33 cellular contexts compared by ENCODE assay signal in genomic region chr6:100458841-100459154, GRCh38. TPM values are rescaled to one million over a fixed set of nuclear protein-coding genes. Genes with fewer than 3 reads are reported as not detected.
DNase-seq lines count a peak whose midpoint lies in the region; ATAC-seq and TF ChIP-seq lines count a peak whose summit lies in the region.
"Had no signal": no experiment of that assay in that cellular context is flagged by ENCODE, and none has a peak within 500 bp of the region (broad histone marks: within the 10 kb centered on the region; RNA-seq: fewer than 3 reads in every experiment).

No MANE protein-coding gene starts in this region.

- H3K79me2 ChIP-seq in neural progenitor cell (ENCODE audit: low read depth): no peaks in the 10 kb centered on the region
- H3K79me2 ChIP-seq: parathyroid adenoma had no signal

- peaks cover 31% of the 10 kb centered on the region for H3K27me3 Mint-ChIP-seq in activated naive CD4-positive, alpha-beta T cell treated with anti-CD3 and anti-CD28 coated beads, Interleukin-2, amount 10 ng/mL, durations not matched to agents 7 days and 5 days
- H3K27me3 Mint-ChIP-seq in neural progenitor cell (ENCODE audit: insufficient read depth, low read depth): peaks cover 91% of the 10 kb centered on the region

- ATAC-seq in HG03571 (IDR thresholded peaks at IDR 0.05; ENCODE audit: unreplicated experiment): no peak
- ATAC-seq: activated CD4-positive, alpha-beta T cell treated with anti-CD3 and anti-CD28 coated beads for 36 hours; HepG2; left lung; naive thymus-derived CD4-positive, alpha-beta T cell; sciatic nerve had no signal

- H3K4me3 ChIP-seq in foreskin fibroblast (ENCODE audit: low read depth in 1 of 2, low read length in 2 of 2): peak overlapping the region; percentile 71 to 96
- H3K4me3 ChIP-seq in neural progenitor cell: no peak overlapping the region
- H3K4me3 ChIP-seq: cardiac muscle cell, left lung, transverse colon had no signal

- H3K4me3 Mint-ChIP-seq in activated naive CD4-positive, alpha-beta T cell treated with anti-CD3 and anti-CD28 coated beads, Interleukin-2, amount 10 ng/mL, durations not matched to agents 7 days and 5 days: peak overlapping the region; percentile 33
- H3K4me3 Mint-ChIP-seq in neural progenitor cell: no peak overlapping the region
- H3K4me3 Mint-ChIP-seq: activated CD4-positive, alpha-beta T cell treated with anti-CD3 and anti-CD28 coated beads for 36 hours; activated naive CD4-positive, alpha-beta T cell treated with anti-CD3 and anti-CD28 coated beads, Interleukin-2, amount 50 U/mL, for 24 hours; mesothelial cell of epicardium; T-helper 1 cell treated with Interleukin-12 subunit alpha and Interleukin-12 subunit beta and Interleukin-4 antibody, amounts not matched to agents 30 μg/mL and 1 μg/mL, for 36 hours had no signal

- H3K27ac ChIP-seq in neural progenitor cell: no peak overlapping the region
- H3K27ac ChIP-seq: cardiac muscle cell, left lung, parathyroid adenoma, transverse colon had no signal

- TF ChIP-seq CTCF in foreskin fibroblast (IDR thresholded peaks at IDR 0.05; ENCODE audit: low read depth, low read length) (no peak), neural progenitor cell (IDR thresholded peaks at IDR 0.05) (no peak)

- H3K9ac ChIP-seq in neural progenitor cell: no peak overlapping the region
- H3K9ac ChIP-seq: parathyroid adenoma had no signal

- peaks cover 31% of the 10 kb centered on the region for H3K36me3 Mint-ChIP-seq in activated naive CD4-positive, alpha-beta T cell treated with anti-CD3 and anti-CD28 coated beads, Interleukin-2, amount 10 ng/mL, durations not matched to agents 7 days and 5 days
- H3K36me3 Mint-ChIP-seq in neural progenitor cell: no peaks in the 10 kb centered on the region
- H3K36me3 Mint-ChIP-seq: mesothelial cell of epicardium had no signal

- H3K4me1 ChIP-seq in neural progenitor cell: peaks cover 33% of the 10 kb centered on the region
- H3K4me1 ChIP-seq: left lung, parathyroid adenoma had no signal

- H3F3A ChIP-seq in neural progenitor cell (ENCODE audit: low read depth): peaks cover 46% of the 10 kb centered on the region

- H2AFZ ChIP-seq in neural progenitor cell (replicated peaks): no peak overlapping the region
- H2AFZ ChIP-seq: parathyroid adenoma had no signal

- peaks cover 13% of the 10 kb centered on the region for H3K4me1 Mint-ChIP-seq in activated naive CD4-positive, alpha-beta T cell treated with anti-CD3 and anti-CD28 coated beads, Interleukin-2, amount 10 ng/mL, durations not matched to agents 7 days and 5 days
- H3K4me1 Mint-ChIP-seq in neural progenitor cell: peaks cover 34% of the 10 kb centered on the region

- H4K20me1 ChIP-seq in neural progenitor cell (ENCODE audit: low read depth): peaks cover 99% of the 10 kb centered on the region

- no peaks in the 10 kb centered on the region for H3K9me3 ChIP-seq in neural progenitor cell (ENCODE audit: low read depth)
- H3K9me3 ChIP-seq: left lung, transverse colon had no signal

- CTCF ChIA-PET in activated naive CD4-positive, alpha-beta T cell treated with anti-CD3 and anti-CD28 coated beads, Interleukin-2, amount 10 ng/mL, durations not matched to agents 7 days and 5 days (lab: Charles Lee): no interaction called here

- H3K9me3 Mint-ChIP-seq in activated naive CD4-positive, alpha-beta T cell treated with anti-CD3 and anti-CD28 coated beads, Interleukin-2, amount 10 ng/mL, durations not matched to agents 7 days and 5 days: no peaks in the 10 kb centered on the region
- H3K9me3 Mint-ChIP-seq in neural progenitor cell: no peaks in the 10 kb centered on the region
- H3K9me3 Mint-ChIP-seq: mesothelial cell of epicardium had no signal

- no peak for DNase-seq in activated naive CD4-positive, alpha-beta T cell treated with anti-CD3 and anti-CD28 coated beads, Interleukin-2, amount 10 ng/mL, durations not matched to agents 7 days and 5 days
- DNase-seq in activated naive CD4-positive, alpha-beta T cell treated with anti-CD3 and anti-CD28 coated beads, Interleukin-2, amount 50 U/mL, for 16 hours: no peak
- DNase-seq in foreskin fibroblast (no peak), neural progenitor cell (ENCODE audit: low spot score) (no peak), NCI-H146 (lab: John Stamatoyannopoulos, UW) (no peak), globus pallidus (ENCODE audit: low spot score) (no peak)
- no peak for DNase-seq in activated CD4-positive, CD25-positive, alpha-beta regulatory T cell treated with anti-CD3 and anti-CD28 coated beads, Interleukin-2, amount 50 U/mL, for 72 hours
- DNase-seq: activated CD4-positive, alpha-beta T cell treated with anti-CD3 and anti-CD28 coated beads for 36 hours; activated T-cell treated with anti-CD3 and anti-CD28 coated beads, Interleukin-2, amount 50 U/mL, for 48 hours; AML-193; anterior cingulate cortex; cortex of kidney; DMS153; naive thymus-derived CD4-positive, alpha-beta T cell; NCI-H1930; NCI-H69; RPMI8226; stimulated activated CD8-positive, alpha-beta memory T cell treated with anti-CD3 and anti-CD28 coated beads, Interleukin-4, amount 100 ng/mL, for 48 hours; transverse colon had no signal

- peaks cover 100% of the 10 kb centered on the region for H3K27me3 ChIP-seq in neural progenitor cell

- H3K27ac Mint-ChIP-seq in activated naive CD4-positive, alpha-beta T cell treated with anti-CD3 and anti-CD28 coated beads, Interleukin-2, amount 10 ng/mL, durations not matched to agents 7 days and 5 days: no peak overlapping the region
- no peak overlapping the region for H3K27ac Mint-ChIP-seq in neural progenitor cell
- H3K27ac Mint-ChIP-seq: activated CD4-positive, alpha-beta T cell treated with anti-CD3 and anti-CD28 coated beads for 36 hours; activated naive CD4-positive, alpha-beta T cell treated with anti-CD3 and anti-CD28 coated beads, Interleukin-2, amount 50 U/mL, for 24 hours; mesothelial cell of epicardium; T-helper 1 cell treated with Interleukin-12 subunit alpha and Interleukin-12 subunit beta and Interleukin-4 antibody, amounts not matched to agents 30 μg/mL and 1 μg/mL, for 36 hours had no signal

- peak overlapping the region; percentile 57 for H3K4me2 ChIP-seq in neural progenitor cell

- no peaks in the 10 kb centered on the region for H3K36me3 ChIP-seq in neural progenitor cell
- H3K36me3 ChIP-seq: cardiac muscle cell, left lung, transverse colon had no signal

RNA-seq across cellular contexts. Expression of gene SIM1, which starts 5.9 kb away (rescaled TPM):
- not detected in 2 replicates for total RNA-seq in neural progenitor cell (ENCODE audit: low replicate concordance)
- total RNA-seq: A172; activated CD4-positive, alpha-beta T cell treated with anti-CD3 and anti-CD28 coated beads for 36 hours; cardiac muscle cell; fibroblast of lung; glomerular endothelial cell; H4; HepG2; left lung; mesothelial cell of epicardium; naive thymus-derived CD4-positive, alpha-beta T cell; SK-MEL-5; transverse colon had no signal
